In genomic region chr5:177370488-177371119, GRCh38 we compare ENCODE assay signal across 8 cellular contexts. TPM values are rescaled to one million over a fixed set of nuclear protein-coding genes. Genes with fewer than 3 reads are reported as not detected.
DNase-seq lines count a peak whose midpoint lies in the region; ATAC-seq and TF ChIP-seq lines count a peak whose summit lies in the region.

No MANE protein-coding gene starts in this region.

- H3K27me3 ChIP-seq in esophagus squamous epithelium (no peaks in the 10 kb centered on the region), upper lobe of left lung (no peaks in the 10 kb centered on the region)

- no peaks in the 10 kb centered on the region for H3K36me3 Mint-ChIP-seq in natural killer cell

- H3K4me3 Mint-ChIP-seq in natural killer cell, result peak overlapping the region; percentile 56

- no peak overlapping the region for H3K27ac Mint-ChIP-seq in natural killer cell

- no peaks in the 10 kb centered on the region for H3K9me3 ChIP-seq in esophagus squamous epithelium
- H3K9me3 ChIP-seq in upper lobe of left lung, result no peaks in the 10 kb centered on the region

- TF ChIP-seq POLR2A in esophagus squamous epithelium (IDR thresholded peaks at IDR 0.05) (no peak), upper lobe of left lung (IDR thresholded peaks at IDR 0.05) (no peak)

- H3K36me3 ChIP-seq in esophagus squamous epithelium (peaks cover 0 to 4% (median 0%) of the 10 kb centered on the region in 3 donors), upper lobe of left lung (peaks cover 0 to 14% (median 0%) of the 10 kb centered on the region in 4 donors)

- WGBS in esophagus squamous epithelium, 2 donors, result no CpG with 5 or more reads among the region's 42 CpGs
- WGBS in upper lobe of left lung, 2 donors, result 26 to 58% methylated on average over 11 to 23 of the region's 42 CpGs

- H3K4me1 ChIP-seq in esophagus squamous epithelium (peaks cover 51 to 100% (median 69%) of the 10 kb centered on the region in 3 donors), upper lobe of left lung (peaks cover 33 to 57% (median 37%) of the 10 kb centered on the region in 4 donors)

- H3K4me1 Mint-ChIP-seq in natural killer cell, result peaks cover 22 to 41% of the 10 kb centered on the region in 2 donors

- TF ChIP-seq EP300 in upper lobe of left lung (IDR thresholded peaks at IDR 0.05), result no peak

- no peaks in the 10 kb centered on the region for H3K9me3 Mint-ChIP-seq in natural killer cell

- DNase-seq in DMS153 treated with DMSO at 0.1 percent for 48 hours (lab: John Stamatoyannopoulos, UW; ENCODE audit: unreplicated experiment) (peak; percentile 11), HFF-Myc (ENCODE audit: extremely low read depth, low read depth) (peak; percentile 50), NCI-H226 (peak; percentile 95), activated T-cell treated with anti-CD3 and anti-CD28 coated beads for 48 hours (ENCODE audit: low read depth) (peak; percentile 65), esophagus squamous epithelium (lab: John Stamatoyannopoulos, UW) (no peak), natural killer cell (no peak), upper lobe of left lung (peak; percentile 89 to 93), activated gamma-delta T cell treated with Interleukin-2 at 50 U/mL for 16 hours (no peak)

- ATAC-seq in natural killer cell (peak in 1 of 3 donors; percentile 90), upper lobe of left lung (ENCODE audit: low FRiP score in 2 of 2) (peak; percentile 72 to 90)

- TF ChIP-seq CTCF in HFF-Myc (IDR thresholded peaks at IDR 0.05; ENCODE audit: low read depth, low read length, missing control alignments), result peak; percentile 46
- TF ChIP-seq CTCF in esophagus squamous epithelium (IDR thresholded peaks at IDR 0.05), result peak in 5 of 6 experiments; percentile 44 to 87 (median 70)
- no peak for TF ChIP-seq CTCF in natural killer cell (IDR thresholded peaks at IDR 0.05)
- TF ChIP-seq CTCF in upper lobe of left lung (IDR thresholded peaks at IDR 0.05), result peak; percentile 33 to 78 (median 61)

- H3K27me3 Mint-ChIP-seq in natural killer cell (ENCODE audit: low read depth in 2 of 2), result no peaks in the 10 kb centered on the region

- H3K27ac ChIP-seq in esophagus squamous epithelium (peak overlapping the region; percentile 86 to 93 (median 92)), upper lobe of left lung (peak overlapping the region in 2 of 4 donors; percentile 78 to 82)

- H3K4me3 ChIP-seq in HFF-Myc (replicated peaks; ENCODE audit: low read depth, low read length) (peak overlapping the region; percentile 26; the same call in 1 of the 2 replicates), esophagus squamous epithelium (peak overlapping the region; percentile 45 to 68 (median 53)), upper lobe of left lung (peak overlapping the region in 3 of 4 donors; percentile 41 to 55 (median 48))

- intact Hi-C loops in esophagus squamous epithelium (cut with DNase I) (no loop called here), natural killer cell (cut with micrococcal nuclease) (no loop called here)

RNA-seq across cellular contexts. Expression of gene RGS14, which starts 12.9 kb away (rescaled TPM):
- 10 to 100 TPM; 32.7 to 37.8 (median 34.8) TPM for total RNA-seq in esophagus squamous epithelium
- total RNA-seq in natural killer cell, result 10 to 100 TPM; 57.3 to 87.0 (median 66.1) TPM
- 10 to 100 TPM; 11.9 to 39.1 (median 26.6) TPM for total RNA-seq in upper lobe of left lung

RNA-seq across cellular contexts. Expression of gene SLC34A1, which starts 13.6 kb away (rescaled TPM):
- under 1 TPM; 0.15 to 0.47 (median 0.25) TPM for total RNA-seq in esophagus squamous epithelium
- under 1 TPM; 0.50 to 0.66 (median 0.63) TPM for total RNA-seq in natural killer cell
- not detected for total RNA-seq in upper lobe of left lung

RNA-seq across cellular contexts. Expression of gene LMAN2, which starts 19.1 kb away (rescaled TPM):
- total RNA-seq in esophagus squamous epithelium (100 to 1,000 TPM; 225 to 384 (median 257) TPM), natural killer cell (100 to 1,000 TPM; 112 to 124 (median 114) TPM), upper lobe of left lung (100 to 1,000 TPM; 134 to 263 (median 177) TPM)

RNA-seq across cellular contexts. Expression of gene PFN3, which starts 29.9 kb away (rescaled TPM):
- total RNA-seq in esophagus squamous epithelium (1 to 10 TPM in 1 of 4 donors, not detected in 3; 2.0 TPM), natural killer cell (not detected), upper lobe of left lung (not detected)

RNA-seq across cellular contexts. Expression of gene F12, which starts 38.8 kb away (rescaled TPM):
- total RNA-seq in esophagus squamous epithelium (10 to 100 TPM; 10.7 to 25.4 (median 19.6) TPM), natural killer cell (1 to 10 TPM in 1 of 3 donors, under 1 TPM in 2; 0.66 to 1.7 (median 0.93) TPM), upper lobe of left lung (1 to 10 TPM in 4 of 6 donors, under 1 TPM in 1, not detected in 1; 0.91 to 7.8 (median 2.1) TPM)

Comparison
In these comparisons a context has a peak if more than half of its experiments do, and no peak if none do; other contexts are left out.
1. DNase-seq: peak in DMS153 treated with DMSO at 0.1 percent for 48 hours (single experiment), HFF-Myc (single experiment), NCI-H226 (single experiment), activated T-cell treated with anti-CD3 and anti-CD28 coated beads for 48 hours (single experiment) and upper lobe of left lung (2 of 2); none in esophagus squamous epithelium (single experiment), natural killer cell (single experiment) and activated gamma-delta T cell treated with Interleukin-2 at 50 U/mL for 16 hours (single experiment).
2. Peak in every context shown above with its lines, with median percentiles within 50 percentile points of each other: H3K4me3 ChIP-seq.